In genomic region chr9:75890541-75891276, GRCh38 we compare ENCODE assay signal across 8 cellular contexts. TPM values are rescaled to one million over a fixed set of nuclear protein-coding genes. Genes with fewer than 3 reads are reported as not detected.
DNase-seq lines count a peak whose midpoint lies in the region; ATAC-seq, FAIRE-seq and TF ChIP-seq lines count a peak whose summit lies in the region.

Gene PCSK5 (plus strand): TSS chr9:75890673. CDS start chr9:75891182, 509 bp downstream.

- TF ChIP-seq POLR2A in sigmoid colon (IDR thresholded peaks at IDR 0.05) = peak; percentile 79 to 91

- H3K27ac ChIP-seq in iPS DF 6.9 (ENCODE audit: low read length) (no peak within 1 kb of the TSS), sigmoid colon (peak within 1 kb of the TSS; percentile 90 to 93 (median 92))

- DNase-seq in NCI-H1436 (lab: John Stamatoyannopoulos, UW) = peak; percentile 65
- peak; percentile 57 for DNase-seq in UCSD-AML1 (lab: John Stamatoyannopoulos, UW; ENCODE audit: unreplicated experiment)
- DNase-seq in brain pericyte (ENCODE audit: low read depth, low spot score) = peak; percentile 85
- peak; percentile 54 for DNase-seq in iPS DF 6.9 (ENCODE audit: low read depth, low spot score)
- peak; percentile 97 for DNase-seq in sigmoid colon

- H3K4me1 ChIP-seq in iPS DF 6.9 (ENCODE audit: control insufficient read depth, insufficient read depth, low read length) = peaks cover 1% of the 10 kb centered on the region; the same call in 1 of the 2 replicates
- peaks cover 0 to 26% (median 23%) of the 10 kb centered on the region in 4 donors for H3K4me1 ChIP-seq in sigmoid colon

- no CpG with 5 or more reads among the region's 79 CpGs for WGBS in iPS DF 6.9 (ENCODE audit: insufficient coverage, insufficient read length)
- 0 to 1% methylated on average over 79 of the region's 79 CpGs for WGBS in sigmoid colon, 2 donors

- TF ChIP-seq CTCF in sigmoid colon (IDR thresholded peaks at IDR 0.05) = peak in 2 of 4 experiments; percentile 21 to 23

- intact Hi-C loops in sigmoid colon (cut with DNase I) = loop anchor here (5.0 to 10.0 kb wide), 4 partner anchors 64 to 504 kb away; partner anchors contain the start of gene RFK

- TF ChIP-seq EP300 in sigmoid colon (IDR thresholded peaks at IDR 0.05) = peak in 1 of 4 donors; percentile 48

- FAIRE-seq in G401.6 (lab: Jason Lieb, UNC) = peak; percentile 95

- H3K4me3 ChIP-seq in iPS DF 6.9 (ENCODE audit: low read length) (peak within 1 kb of the TSS; percentile 87), sigmoid colon (peak within 1 kb of the TSS; percentile 59 to 90 (median 70))

- H3K36me3 ChIP-seq in iPS DF 6.9 (ENCODE audit: control insufficient read depth, insufficient read depth, low read length) (no peaks in the 10 kb centered on the region), sigmoid colon (no peaks in the 10 kb centered on the region)

- peak; percentile 89 for ATAC-seq in HG02678 (IDR thresholded peaks at IDR 0.05; ENCODE audit: unreplicated experiment)
- no peak for ATAC-seq in HG03571 (IDR thresholded peaks at IDR 0.05; ENCODE audit: unreplicated experiment)

- no peaks in the 10 kb centered on the region for H3K9me3 ChIP-seq in iPS DF 6.9 (ENCODE audit: control insufficient read depth, insufficient read depth, low read length)
- no peaks in the 10 kb centered on the region for H3K9me3 ChIP-seq in sigmoid colon

- H3K27me3 ChIP-seq in iPS DF 6.9 (ENCODE audit: control insufficient read depth, insufficient read depth, low read length) (no peaks in the 10 kb centered on the region), sigmoid colon (no peaks in the 10 kb centered on the region)

RNA-seq across cellular contexts. Expression of gene PCSK5, which starts in this region (rescaled TPM):
- total RNA-seq in sigmoid colon = 10 to 100 TPM in 2 of 4 donors, 1 to 10 TPM in 2; 8.1 to 23.5 (median 11.3) TPM
- polyA plus RNA-seq in sigmoid colon = 1 to 10 TPM; 2.4 to 9.5 (median 2.8) TPM
